8 cellular contexts compared by ENCODE assay signal in genomic region chr19:3573858-3574637, GRCh38. TPM values are rescaled to one million over a fixed set of nuclear protein-coding genes. Genes with fewer than 3 reads are reported as not detected.
DNase-seq lines count a peak whose midpoint lies in the region; ATAC-seq, FAIRE-seq and TF ChIP-seq lines count a peak whose summit lies in the region.

No MANE protein-coding gene starts in this region.

- ATAC-seq in left colon (peak; percentile 57), HG03045 (IDR thresholded peaks at IDR 0.05; ENCODE audit: unreplicated experiment) (no peak)

- no peak for TF ChIP-seq CTCF in choroid plexus epithelial cell (conservative IDR thresholded peaks at IDR 0.05; ENCODE audit: low read depth, low read length)

- DNase-seq in AG08396 (ENCODE audit: low spot score): peak; percentile 96
- DNase-seq in H54 (ENCODE audit: insufficient read length, low spot score): peak; percentile 81
- DNase-seq in NCI-H446 treated with DMSO at 0.1 percent for 48 hours (lab: John Stamatoyannopoulos, UW): peak; percentile 86
- DNase-seq in activated CD4-positive, alpha-beta T cell treated with anti-CD3 and anti-CD28 coated beads for 48 hours: peak; percentile 99
- peak; percentile 98 for DNase-seq in choroid plexus epithelial cell (ENCODE audit: low read depth)
- DNase-seq in left colon: peak; percentile 97 to 99
- peak; percentile 94 to 95 for DNase-seq in stimulated activated CD4-positive, alpha-beta T cell treated with anti-CD3 and anti-CD28 coated beads, Interleukin-15, amount 100 ng/mL, for 48 hours (ENCODE audit: low read depth in 2 of 2)

- TF ChIP-seq POLR2A in H54 (IDR thresholded peaks at IDR 0.05; ENCODE audit: low read depth, low read length): no peak

- intact Hi-C loops in left colon (cut with DNase I, micrococcal nuclease): no loop called here

- FAIRE-seq in H54 (lab: Jason Lieb, UNC): peak; percentile 81

- H3K4me3 ChIP-seq in choroid plexus epithelial cell (ENCODE audit: low read depth, low read length): peak overlapping the region; percentile 79

RNA-seq across cellular contexts. Expression of gene HMG20B, which starts 1.3 kb away (rescaled TPM):
- total RNA-seq in left colon: 10 to 100 TPM; 85.6 to 88.2 TPM

RNA-seq across cellular contexts. Expression of gene GIPC3, which starts 11.2 kb away (rescaled TPM):
- under 1 TPM; 0.24 to 0.64 TPM for total RNA-seq in left colon

RNA-seq across cellular contexts. Expression of gene MFSD12, which starts 16.7 kb away (rescaled TPM):
- 10 to 100 TPM; 31.0 to 41.1 TPM for total RNA-seq in left colon

RNA-seq across cellular contexts. Expression of gene TBXA2R, which starts 32.6 kb away (rescaled TPM):
- 1 to 10 TPM in 1 of 2 donors, under 1 TPM in 1; 0.64 to 1.0 TPM for total RNA-seq in left colon

RNA-seq across cellular contexts. Expression of gene TEKTIP1, which starts 35.1 kb away (rescaled TPM):
- total RNA-seq in left colon: 1 to 10 TPM; 2.2 to 3.5 TPM
